ENCODE assay signal across 1 cellular context in genomic region chr18:39675358-39675757, GRCh38.
TF ChIP-seq lines count a peak whose summit lies in the region.

No MANE protein-coding gene starts in this region.

TF ChIP-seq in WTC11, 78 proteins besides CTCF, POLR2A, EP300 and RAD21 (continued from another document):
- no peak for TF ChIP-seq ZSCAN18 (CRISPR knock-in tag; IDR thresholded peaks at IDR 0.05)
- no peak for TF ChIP-seq E2F1 (CRISPR knock-in tag; IDR thresholded peaks at IDR 0.05)
- no peak for TF ChIP-seq NFYB (CRISPR knock-in tag; conservative IDR thresholded peaks at IDR 0.05; ENCODE audit: low read depth)
- no peak for TF ChIP-seq FOXP4 (CRISPR knock-in tag; IDR thresholded peaks at IDR 0.05)
- TF ChIP-seq ZNF317 (CRISPR knock-in tag; IDR thresholded peaks at IDR 0.05; ENCODE audit: borderline replicate concordance, low read depth): no peak
- TF ChIP-seq ATF3 (CRISPR knock-in tag; conservative IDR thresholded peaks at IDR 0.05): no peak
- no peak for TF ChIP-seq GTF2I (CRISPR knock-in tag; conservative IDR thresholded peaks at IDR 0.05)
- TF ChIP-seq EMX1 (CRISPR knock-in tag; IDR thresholded peaks at IDR 0.05): no peak
- no peak for TF ChIP-seq ATF2 (CRISPR knock-in tag; IDR thresholded peaks at IDR 0.05; ENCODE audit: borderline replicate concordance, low read depth)
- no peak for TF ChIP-seq RORB (CRISPR knock-in tag; IDR thresholded peaks at IDR 0.05)
